2 cellular contexts compared by ENCODE assay signal in genomic region chr16:4139968-4140367, GRCh38.
TF ChIP-seq lines count a peak whose summit lies in the region.

No MANE protein-coding gene starts in this region.

TF ChIP-seq in GM23338, 12 proteins besides CTCF, POLR2A, EP300 and RAD21:
- TF ChIP-seq, protein P1, sequence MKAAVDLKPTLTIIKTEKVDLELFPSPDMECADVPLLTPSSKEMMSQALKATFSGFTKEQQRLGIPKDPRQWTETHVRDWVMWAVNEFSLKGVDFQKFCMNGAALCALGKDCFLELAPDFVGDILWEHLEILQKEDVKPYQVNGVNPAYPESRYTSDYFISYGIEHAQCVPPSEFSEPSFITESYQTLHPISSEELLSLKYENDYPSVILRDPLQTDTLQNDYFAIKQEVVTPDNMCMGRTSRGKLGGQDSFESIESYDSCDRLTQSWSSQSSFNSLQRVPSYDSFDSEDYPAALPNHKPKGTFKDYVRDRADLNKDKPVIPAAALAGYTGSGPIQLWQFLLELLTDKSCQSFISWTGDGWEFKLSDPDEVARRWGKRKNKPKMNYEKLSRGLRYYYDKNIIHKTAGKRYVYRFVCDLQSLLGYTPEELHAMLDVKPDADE (IDR thresholded peaks at IDR 0.05), result no peak
- TF ChIP-seq STAT1 (IDR thresholded peaks at IDR 0.05; ENCODE audit: unreplicated experiment), result no peak
- TF ChIP-seq POLR2AphosphoS5 (IDR thresholded peaks at IDR 0.05; ENCODE audit: low read depth), result no peak
- TF ChIP-seq, protein P2, sequence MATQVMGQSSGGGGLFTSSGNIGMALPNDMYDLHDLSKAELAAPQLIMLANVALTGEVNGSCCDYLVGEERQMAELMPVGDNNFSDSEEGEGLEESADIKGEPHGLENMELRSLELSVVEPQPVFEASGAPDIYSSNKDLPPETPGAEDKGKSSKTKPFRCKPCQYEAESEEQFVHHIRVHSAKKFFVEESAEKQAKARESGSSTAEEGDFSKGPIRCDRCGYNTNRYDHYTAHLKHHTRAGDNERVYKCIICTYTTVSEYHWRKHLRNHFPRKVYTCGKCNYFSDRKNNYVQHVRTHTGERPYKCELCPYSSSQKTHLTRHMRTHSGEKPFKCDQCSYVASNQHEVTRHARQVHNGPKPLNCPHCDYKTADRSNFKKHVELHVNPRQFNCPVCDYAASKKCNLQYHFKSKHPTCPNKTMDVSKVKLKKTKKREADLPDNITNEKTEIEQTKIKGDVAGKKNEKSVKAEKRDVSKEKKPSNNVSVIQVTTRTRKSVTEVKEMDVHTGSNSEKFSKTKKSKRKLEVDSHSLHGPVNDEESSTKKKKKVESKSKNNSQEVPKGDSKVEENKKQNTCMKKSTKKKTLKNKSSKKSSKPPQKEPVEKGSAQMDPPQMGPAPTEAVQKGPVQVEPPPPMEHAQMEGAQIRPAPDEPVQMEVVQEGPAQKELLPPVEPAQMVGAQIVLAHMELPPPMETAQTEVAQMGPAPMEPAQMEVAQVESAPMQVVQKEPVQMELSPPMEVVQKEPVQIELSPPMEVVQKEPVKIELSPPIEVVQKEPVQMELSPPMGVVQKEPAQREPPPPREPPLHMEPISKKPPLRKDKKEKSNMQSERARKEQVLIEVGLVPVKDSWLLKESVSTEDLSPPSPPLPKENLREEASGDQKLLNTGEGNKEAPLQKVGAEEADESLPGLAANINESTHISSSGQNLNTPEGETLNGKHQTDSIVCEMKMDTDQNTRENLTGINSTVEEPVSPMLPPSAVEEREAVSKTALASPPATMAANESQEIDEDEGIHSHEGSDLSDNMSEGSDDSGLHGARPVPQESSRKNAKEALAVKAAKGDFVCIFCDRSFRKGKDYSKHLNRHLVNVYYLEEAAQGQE (IDR thresholded peaks at IDR 0.05; ENCODE audit: unreplicated experiment), result no peak
- TF ChIP-seq ZNF331 (CRISPR knock-in tag; IDR thresholded peaks at IDR 0.05; ENCODE audit: low read depth), result no peak
- no peak for TF ChIP-seq ZNF114 (CRISPR knock-in tag; IDR thresholded peaks at IDR 0.05)
- TF ChIP-seq, protein P3, sequence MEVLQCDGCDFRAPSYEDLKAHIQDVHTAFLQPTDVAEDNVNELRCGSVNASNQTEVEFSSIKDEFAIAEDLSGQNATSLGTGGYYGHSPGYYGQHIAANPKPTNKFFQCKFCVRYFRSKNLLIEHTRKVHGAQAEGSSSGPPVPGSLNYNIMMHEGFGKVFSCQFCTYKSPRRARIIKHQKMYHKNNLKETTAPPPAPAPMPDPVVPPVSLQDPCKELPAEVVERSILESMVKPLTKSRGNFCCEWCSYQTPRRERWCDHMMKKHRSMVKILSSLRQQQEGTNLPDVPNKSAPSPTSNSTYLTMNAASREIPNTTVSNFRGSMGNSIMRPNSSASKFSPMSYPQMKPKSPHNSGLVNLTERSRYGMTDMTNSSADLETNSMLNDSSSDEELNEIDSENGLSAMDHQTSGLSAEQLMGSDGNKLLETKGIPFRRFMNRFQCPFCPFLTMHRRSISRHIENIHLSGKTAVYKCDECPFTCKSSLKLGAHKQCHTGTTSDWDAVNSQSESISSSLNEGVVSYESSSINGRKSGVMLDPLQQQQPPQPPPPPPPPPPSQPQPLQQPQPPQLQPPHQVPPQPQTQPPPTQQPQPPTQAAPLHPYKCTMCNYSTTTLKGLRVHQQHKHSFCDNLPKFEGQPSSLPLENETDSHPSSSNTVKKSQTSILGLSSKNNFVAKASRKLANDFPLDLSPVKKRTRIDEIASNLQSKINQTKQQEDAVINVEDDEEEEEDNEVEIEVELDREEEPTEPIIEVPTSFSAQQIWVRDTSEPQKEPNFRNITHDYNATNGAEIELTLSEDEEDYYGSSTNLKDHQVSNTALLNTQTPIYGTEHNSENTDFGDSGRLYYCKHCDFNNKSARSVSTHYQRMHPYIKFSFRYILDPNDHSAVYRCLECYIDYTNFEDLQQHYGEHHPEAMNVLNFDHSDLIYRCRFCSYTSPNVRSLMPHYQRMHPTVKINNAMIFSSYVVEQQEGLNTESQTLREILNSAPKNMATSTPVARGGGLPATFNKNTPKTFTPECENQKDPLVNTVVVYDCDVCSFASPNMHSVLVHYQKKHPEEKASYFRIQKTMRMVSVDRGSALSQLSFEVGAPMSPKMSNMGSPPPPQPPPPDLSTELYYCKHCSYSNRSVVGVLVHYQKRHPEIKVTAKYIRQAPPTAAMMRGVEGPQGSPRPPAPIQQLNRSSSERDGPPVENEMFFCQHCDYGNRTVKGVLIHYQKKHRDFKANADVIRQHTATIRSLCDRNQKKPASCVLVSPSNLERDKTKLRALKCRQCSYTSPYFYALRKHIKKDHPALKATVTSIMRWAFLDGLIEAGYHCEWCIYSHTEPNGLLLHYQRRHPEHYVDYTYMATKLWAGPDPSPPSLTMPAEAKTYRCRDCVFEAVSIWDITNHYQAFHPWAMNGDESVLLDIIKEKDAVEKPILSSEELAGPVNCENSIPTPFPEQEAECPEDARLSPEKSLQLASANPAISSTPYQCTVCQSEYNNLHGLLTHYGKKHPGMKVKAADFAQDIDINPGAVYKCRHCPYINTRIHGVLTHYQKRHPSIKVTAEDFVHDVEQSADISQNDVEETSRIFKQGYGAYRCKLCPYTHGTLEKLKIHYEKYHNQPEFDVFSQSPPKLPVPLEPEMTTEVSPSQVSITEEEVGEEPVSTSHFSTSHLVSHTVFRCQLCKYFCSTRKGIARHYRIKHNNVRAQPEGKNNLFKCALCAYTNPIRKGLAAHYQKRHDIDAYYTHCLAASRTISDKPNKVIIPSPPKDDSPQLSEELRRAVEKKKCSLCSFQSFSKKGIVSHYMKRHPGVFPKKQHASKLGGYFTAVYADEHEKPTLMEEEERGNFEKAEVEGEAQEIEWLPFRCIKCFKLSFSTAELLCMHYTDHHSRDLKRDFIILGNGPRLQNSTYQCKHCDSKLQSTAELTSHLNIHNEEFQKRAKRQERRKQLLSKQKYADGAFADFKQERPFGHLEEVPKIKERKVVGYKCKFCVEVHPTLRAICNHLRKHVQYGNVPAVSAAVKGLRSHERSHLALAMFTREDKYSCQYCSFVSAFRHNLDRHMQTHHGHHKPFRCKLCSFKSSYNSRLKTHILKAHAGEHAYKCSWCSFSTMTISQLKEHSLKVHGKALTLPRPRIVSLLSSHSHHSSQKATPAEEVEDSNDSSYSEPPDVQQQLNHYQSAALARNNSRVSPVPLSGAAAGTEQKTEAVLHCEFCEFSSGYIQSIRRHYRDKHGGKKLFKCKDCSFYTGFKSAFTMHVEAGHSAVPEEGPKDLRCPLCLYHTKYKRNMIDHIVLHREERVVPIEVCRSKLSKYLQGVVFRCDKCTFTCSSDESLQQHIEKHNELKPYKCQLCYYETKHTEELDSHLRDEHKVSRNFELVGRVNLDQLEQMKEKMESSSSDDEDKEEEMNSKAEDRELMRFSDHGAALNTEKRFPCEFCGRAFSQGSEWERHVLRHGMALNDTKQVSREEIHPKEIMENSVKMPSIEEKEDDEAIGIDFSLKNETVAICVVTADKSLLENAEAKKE (CRISPR knock-in tag; IDR thresholded peaks at IDR 0.05), result no peak
- TF ChIP-seq NANOG (IDR thresholded peaks at IDR 0.05; ENCODE audit: borderline replicate concordance), result no peak
- no peak for TF ChIP-seq JUNB (IDR thresholded peaks at IDR 0.05; ENCODE audit: unreplicated experiment)
- TF ChIP-seq EZH2phosphoT487 (IDR thresholded peaks at IDR 0.05; ENCODE audit: unreplicated experiment), result no peak
- no peak for TF ChIP-seq EZH2 (IDR thresholded peaks at IDR 0.05; ENCODE audit: low read depth, unreplicated experiment)
- no peak for TF ChIP-seq CREB1 (CRISPR knock-in tag; IDR thresholded peaks at IDR 0.05; ENCODE audit: low read depth)
TF ChIP-seq in GM23338: peak in this region for 0.

TF ChIP-seq in H1, 55 proteins besides CTCF, POLR2A, EP300 and RAD21:
- no peak for TF ChIP-seq GABPA (IDR thresholded peaks at IDR 0.05; ENCODE audit: borderline replicate concordance, insufficient read depth, low read length)
- TF ChIP-seq EZH2 (IDR thresholded peaks at IDR 0.05; ENCODE audit: low read depth, low read length, severe bottlenecking), result no peak
- 0 out of 4 replicates have a peak, but pooled peaks of 1 of the 2 experiments have one; percentile 51 for TF ChIP-seq HDAC2 (IDR thresholded peaks at IDR 0.05; ENCODE audit: borderline replicate concordance in 1 of 2, low read depth in 2 of 2, low read length in 2 of 2)
- no peak for TF ChIP-seq SP2 (IDR thresholded peaks at IDR 0.05; ENCODE audit: low read length)
- peak; percentile 75 for TF ChIP-seq KDM1A (IDR thresholded peaks at IDR 0.05; ENCODE audit: borderline replicate concordance, low read length)
- no peak for TF ChIP-seq POLR2AphosphoS5 (IDR thresholded peaks at IDR 0.05; ENCODE audit: low read depth, low read length)
- TF ChIP-seq, protein P4, sequence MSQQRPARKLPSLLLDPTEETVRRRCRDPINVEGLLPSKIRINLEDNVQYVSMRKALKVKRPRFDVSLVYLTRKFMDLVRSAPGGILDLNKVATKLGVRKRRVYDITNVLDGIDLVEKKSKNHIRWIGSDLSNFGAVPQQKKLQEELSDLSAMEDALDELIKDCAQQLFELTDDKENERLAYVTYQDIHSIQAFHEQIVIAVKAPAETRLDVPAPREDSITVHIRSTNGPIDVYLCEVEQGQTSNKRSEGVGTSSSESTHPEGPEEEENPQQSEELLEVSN (IDR thresholded peaks at IDR 0.05), result no peak
- TF ChIP-seq ATF3 (IDR thresholded peaks at IDR 0.05; ENCODE audit: insufficient read depth, low read depth, low read length), result no peak
- TF ChIP-seq CHD1 (IDR thresholded peaks at IDR 0.05; ENCODE audit: low read depth, low read length), result no peak
- no peak for TF ChIP-seq SIRT6 (IDR thresholded peaks at IDR 0.05; ENCODE audit: low read length)
- no peak for TF ChIP-seq RNF2 (IDR thresholded peaks at IDR 0.05; ENCODE audit: borderline replicate concordance, low read depth, low read length, missing control alignments, poor library complexity, severe bottlenecking)
- TF ChIP-seq SIN3A (conservative IDR thresholded peaks at IDR 0.05 in 1 of 2, IDR thresholded peaks at IDR 0.05 in 1 of 2; ENCODE audit: low read depth in 1 of 2, low read length in 2 of 2), result no peak
- TF ChIP-seq BACH1 (IDR thresholded peaks at IDR 0.05; ENCODE audit: low read length), result no peak
